20 cellular contexts compared by ENCODE assay signal in the genomic region with DNA sequence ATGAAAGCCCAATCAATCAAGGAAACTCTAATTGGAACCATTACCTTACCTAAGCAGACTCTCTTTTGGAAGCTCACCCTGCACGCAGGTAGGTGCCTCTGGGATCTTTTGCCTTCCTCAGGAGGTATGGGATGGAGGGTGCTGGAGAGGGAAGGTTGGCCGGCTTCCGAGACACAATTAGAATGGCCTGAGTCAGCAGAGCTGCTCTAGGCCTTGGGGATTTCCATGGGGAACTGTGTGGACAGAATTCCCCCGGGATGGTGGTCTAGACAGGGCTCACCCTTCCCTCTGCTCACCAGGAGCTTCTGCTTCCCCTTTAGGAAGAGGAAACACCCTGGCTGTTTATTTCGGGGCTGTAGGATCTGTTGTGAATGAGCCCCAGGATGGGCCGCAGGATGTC. TPM values are rescaled to one million over a fixed set of nuclear protein-coding genes. Genes with fewer than 3 reads are reported as not detected.
DNase-seq lines count a peak whose midpoint lies in the region; ATAC-seq, FAIRE-seq and TF ChIP-seq lines count a peak whose summit lies in the region.
"Had no signal": no experiment of that assay in that cellular context is flagged by ENCODE, and none has a peak within 500 bp of the region (broad histone marks: within the 10 kb centered on the region; RNA-seq: fewer than 3 reads in every experiment).

No MANE protein-coding gene starts in this region.

- no peaks in the 10 kb centered on the region for H4K20me1 ChIP-seq in keratinocyte (ENCODE audit: control insufficient read depth, extremely low read depth, insufficient read depth, low read length)

- no peak for TF ChIP-seq POLR2A in spleen (IDR thresholded peaks at IDR 0.05)

- H3K4me3 Mint-ChIP-seq in WTC11, result no peak overlapping the region
- no peak overlapping the region for H3K4me3 Mint-ChIP-seq in naive thymus-derived CD4-positive, alpha-beta T cell
- H3K4me3 Mint-ChIP-seq in stimulated activated naive B cell treated with anti-CD40 and anti-IgM and Interleukin-4, amounts not matched to agents 10 μg/mL and 1 μg/mL and 100 μg/mL, for 72 hours, result no peak overlapping the region
- H3K4me3 Mint-ChIP-seq: CD4-positive, CD25-positive, alpha-beta regulatory T cell had no signal

- TF ChIP-seq CTCF in WTC11 (IDR thresholded peaks at IDR 0.05) (no peak), keratinocyte (optimal IDR thresholded peaks at IDR 0.05 in 1 of 3, IDR thresholded peaks at IDR 0.05 in 1 of 3, conservative IDR thresholded peaks at IDR 0.05 in 1 of 3; ENCODE audit: extremely low read depth in 1 of 3, insufficient read depth in 2 of 3, low read length in 3 of 3) (no peak), spleen (IDR thresholded peaks at IDR 0.05 in 8 of 11, conservative IDR thresholded peaks at IDR 0.05 in 3 of 11) (no peak)

- H3K79me2 ChIP-seq in keratinocyte (ENCODE audit: control insufficient read depth, insufficient read depth, low read length), result no peaks in the 10 kb centered on the region

- dilution Hi-C loops in keratinocyte (cut with MboI; ENCODE audit: extremely low pct_ligation_motif_present, low sequenced_read_pairs), result no loop called here

- no peaks in the 10 kb centered on the region for H3K9me1 ChIP-seq in keratinocyte (ENCODE audit: control insufficient read depth, extremely low read depth, insufficient read depth, low read length)

- no peaks in the 10 kb centered on the region for H3K9me3 Mint-ChIP-seq in WTC11
- H3K9me3 Mint-ChIP-seq in naive thymus-derived CD4-positive, alpha-beta T cell, result no peaks in the 10 kb centered on the region
- peaks cover 0 to 1% of the 10 kb centered on the region in 2 donors for H3K9me3 Mint-ChIP-seq in stimulated activated naive B cell treated with anti-CD40 and anti-IgM and Interleukin-4, amounts not matched to agents 10 μg/mL and 1 μg/mL and 100 μg/mL, for 72 hours

- 43 to 60% (median 52%) methylated on average over 6 of the region's 6 CpGs for WGBS in spleen, 5 donors

- POLR2A ChIA-PET in WTC11 (lab: Charles Lee), result no interaction called here
- POLR2A ChIA-PET in naive thymus-derived CD4-positive, alpha-beta T cell (lab: Charles Lee), result no interaction called here

- H3K36me3 ChIP-seq in keratinocyte (ENCODE audit: control insufficient read depth in 2 of 2, extremely low read depth in 1 of 2, insufficient read depth in 2 of 2, low read length in 2 of 2) (no peaks in the 10 kb centered on the region), spleen (no peaks in the 10 kb centered on the region)
- H3K36me3 ChIP-seq in naive thymus-derived CD4-positive, alpha-beta T cell (ENCODE audit: control insufficient read depth in 2 of 3, insufficient read depth in 3 of 3, low read length in 3 of 3), result no peaks in the 10 kb centered on the region
- H3K36me3 ChIP-seq: MG63 had no signal

- no peak overlapping the region for H3K27ac ChIP-seq in keratinocyte (ENCODE audit: control insufficient read depth, insufficient read depth, low read length)
- H3K27ac ChIP-seq in spleen, result no peak overlapping the region
- H3K27ac ChIP-seq in naive thymus-derived CD4-positive, alpha-beta T cell (ENCODE audit: low read depth, low read length), result no peak overlapping the region

- H3K36me3 Mint-ChIP-seq in WTC11, result no peaks in the 10 kb centered on the region
- H3K36me3 Mint-ChIP-seq in naive thymus-derived CD4-positive, alpha-beta T cell, result peaks cover 0 to 1% (median 0%) of the 10 kb centered on the region in 5 donors
- H3K36me3 Mint-ChIP-seq in stimulated activated naive B cell treated with anti-CD40 and anti-IgM and Interleukin-4, amounts not matched to agents 10 μg/mL and 1 μg/mL and 100 μg/mL, for 72 hours, result no peaks in the 10 kb centered on the region
- H3K36me3 Mint-ChIP-seq: CD4-positive, CD25-positive, alpha-beta regulatory T cell had no signal

- H3K9me3 ChIP-seq in keratinocyte (ENCODE audit: control insufficient read depth, low read depth, low read length) (no peaks in the 10 kb centered on the region), spleen (no peaks in the 10 kb centered on the region)
- H3K9me3 ChIP-seq in naive thymus-derived CD4-positive, alpha-beta T cell (ENCODE audit: control insufficient read depth in 2 of 3, low read length in 3 of 3), result no peaks in the 10 kb centered on the region
- H3K9me3 ChIP-seq: MG63 had no signal

- intact Hi-C loops in spleen (cut with DNase I; ENCODE audit: low total_unique reads), result no loop called here
- intact Hi-C loops in naive thymus-derived CD4-positive, alpha-beta T cell (cut with micrococcal nuclease), result no loop called here

- no peak for FAIRE-seq in keratinocyte (lab: Jason Lieb, UNC)
- FAIRE-seq: RCC 7860 had no signal

- H3K4me3 ChIP-seq in keratinocyte (ENCODE audit: control insufficient read depth in 2 of 3, extremely low read depth in 1 of 3, insufficient read depth in 2 of 3, low read depth in 1 of 3, low read length in 3 of 3) (no peak overlapping the region), spleen (no peak overlapping the region)
- H3K4me3 ChIP-seq in naive thymus-derived CD4-positive, alpha-beta T cell (ENCODE audit: low read length), result no peak overlapping the region
- H3K4me3 ChIP-seq: MG63 had no signal

- no peak overlapping the region for H3K9ac ChIP-seq in keratinocyte (ENCODE audit: control insufficient read depth, extremely low read depth, insufficient read depth, low read length)

- H3K4me1 ChIP-seq in keratinocyte (ENCODE audit: control insufficient read depth, extremely low read depth, insufficient read depth, low read length) (peaks cover 18% of the 10 kb centered on the region), spleen (peaks cover 13 to 66% (median 44%) of the 10 kb centered on the region in 6 donors)
- H3K4me1 ChIP-seq in naive thymus-derived CD4-positive, alpha-beta T cell (ENCODE audit: control insufficient read depth in 2 of 2, insufficient read depth in 2 of 2, low read length in 2 of 2), result peaks cover 13 to 15% of the 10 kb centered on the region in 2 donors

- H3K4me1 Mint-ChIP-seq in WTC11, result peaks cover 33% of the 10 kb centered on the region
- peaks cover 14 to 26% (median 20%) of the 10 kb centered on the region in 7 donors for H3K4me1 Mint-ChIP-seq in naive thymus-derived CD4-positive, alpha-beta T cell
- peaks cover 25 to 45% of the 10 kb centered on the region in 2 donors for H3K4me1 Mint-ChIP-seq in stimulated activated naive B cell treated with anti-CD40 and anti-IgM and Interleukin-4, amounts not matched to agents 10 μg/mL and 1 μg/mL and 100 μg/mL, for 72 hours

- no peak overlapping the region for H3K4me2 ChIP-seq in keratinocyte (ENCODE audit: control insufficient read depth, extremely low read depth, insufficient read depth, low read depth, low read length)

- peak overlapping the region; percentile 11 for H2AFZ ChIP-seq in keratinocyte (ENCODE audit: control insufficient read depth, low read length)

- DNase-seq in CD1c-positive myeloid dendritic cell (ENCODE audit: extremely low spot score) (peak; percentile 75), WTC11 (ENCODE audit: low spot score) (no peak), keratinocyte (ENCODE audit: low read depth, low spot score) (no peak), spleen (peak; percentile 33)
- DNase-seq in effector CD4-positive, alpha-beta T cell, result no peak
- DNase-seq in naive thymus-derived CD4-positive, alpha-beta T cell, result no peak
- DNase-seq in stimulated activated naive B cell treated with anti-CD40 and anti-IgM and Interleukin-4, amounts not matched to agents 10 μg/mL and 1 μg/mL and 100 μg/mL, for 72 hours, result no peak
- DNase-seq: ACHN; AML-193; CD4-positive, CD25-positive, alpha-beta regulatory T cell; HCEC 1CT; MG63; NCI-H1048; NCI-H1417 treated with DMSO at 0.1 percent for 48 hours; NCI-H187; NCI-H446 treated with DMSO at 0.1 percent for 48 hours; NCI-H526 treated with DMSO at 0.1 percent for 48 hours; OCI-M1; SHP77 had no signal

- no peaks in the 10 kb centered on the region for H3K27me3 Mint-ChIP-seq in WTC11 (ENCODE audit: low read depth)
- H3K27me3 Mint-ChIP-seq in naive thymus-derived CD4-positive, alpha-beta T cell, result peaks cover 0 to 14% (median 0%) of the 10 kb centered on the region in 5 donors
- peaks cover 0 to 2% of the 10 kb centered on the region in 2 donors for H3K27me3 Mint-ChIP-seq in stimulated activated naive B cell treated with anti-CD40 and anti-IgM and Interleukin-4, amounts not matched to agents 10 μg/mL and 1 μg/mL and 100 μg/mL, for 72 hours

- no peak for ATAC-seq in WTC11
- ATAC-seq in naive thymus-derived CD4-positive, alpha-beta T cell, result no peak
- no peak for ATAC-seq in stimulated activated naive B cell treated with anti-CD40 and anti-IgM and Interleukin-4, amounts not matched to agents 10 μg/mL and 1 μg/mL and 100 μg/mL, for 72 hours (replicated peaks)

- CTCF ChIA-PET in WTC11 (lab: Charles Lee), result no interaction called here
- CTCF ChIA-PET in naive thymus-derived CD4-positive, alpha-beta T cell (lab: Charles Lee), result no interaction called here

- no peaks in the 10 kb centered on the region for H3K27me3 ChIP-seq in keratinocyte (ENCODE audit: control insufficient read depth, extremely low read depth, insufficient read depth, low read length)
- no peaks in the 10 kb centered on the region for H3K27me3 ChIP-seq in spleen (replicated peaks in 1 of 7)
- H3K27me3 ChIP-seq in naive thymus-derived CD4-positive, alpha-beta T cell (ENCODE audit: control insufficient read depth in 2 of 2, insufficient read depth in 2 of 2, low read length in 2 of 2), result no peaks in the 10 kb centered on the region
- H3K27me3 ChIP-seq: MG63 had no signal

- H3K27ac Mint-ChIP-seq in WTC11, result peak overlapping the region; percentile 64
- H3K27ac Mint-ChIP-seq in naive thymus-derived CD4-positive, alpha-beta T cell, result peak overlapping the region in 3 of 9 donors; percentile 2 to 32 (median 23)
- H3K27ac Mint-ChIP-seq in stimulated activated naive B cell treated with anti-CD40 and anti-IgM and Interleukin-4, amounts not matched to agents 10 μg/mL and 1 μg/mL and 100 μg/mL, for 72 hours, result no peak overlapping the region
- H3K27ac Mint-ChIP-seq: CD4-positive, CD25-positive, alpha-beta regulatory T cell had no signal

RNA-seq across cellular contexts. Expression of gene TMED10, which starts 43.7 kb away (rescaled TPM):
- 214 to 234 TPM (median 220 TPM) in 3 replicates for total RNA-seq in WTC11 (2021)
- 306 to 428 TPM (median 380 TPM) in 3 replicates for polyA plus RNA-seq in keratinocyte
- polyA plus RNA-seq in keratinocyte (2011; ENCODE audit: low read depth), result 83.4 TPM
- 201 and 388 TPM in 2 replicates for polyA plus RNA-seq in keratinocyte (2011; cell fraction: cytosol; rRNA removed)
- 420 and 431 TPM in 2 replicates for polyA plus RNA-seq in keratinocyte (2011; cell fraction: nucleus; rRNA removed)
- 157 and 253 TPM in 2 replicates for polyA plus RNA-seq in keratinocyte (2012; ENCODE audit: low replicate concordance)
- 565 to 838 TPM (median 646 TPM) in 3 replicates for polyA minus RNA-seq in keratinocyte
- polyA minus RNA-seq in keratinocyte (2011; cell fraction: cytosol; rRNA and poly(A)+ RNA removed), result 534 TPM
- 437 and 484 TPM in 2 replicates for polyA minus RNA-seq in keratinocyte (2011; cell fraction: nucleus; rRNA and poly(A)+ RNA removed)
- 100 to 1,000 TPM; 167 to 212 (median 191) TPM for total RNA-seq in spleen
- 10 to 100 TPM; 33.3 to 52.2 (median 46.6) TPM for polyA plus RNA-seq in spleen
- 100 to 1,000 TPM; 155 to 233 (median 171) TPM for total RNA-seq in naive thymus-derived CD4-positive, alpha-beta T cell
- 100 to 1,000 TPM; 204 to 245 TPM for polyA plus RNA-seq in naive thymus-derived CD4-positive, alpha-beta T cell

RNA-seq across cellular contexts. Expression of gene FOS, which starts 58.5 kb away (rescaled TPM):
- total RNA-seq in WTC11 (2021), result 23.9 to 57.4 TPM (median 50.8 TPM) in 3 replicates
- 29.2 to 141 TPM (median 121 TPM) in 3 replicates for polyA plus RNA-seq in keratinocyte
- 203 TPM for polyA plus RNA-seq in keratinocyte (2011; ENCODE audit: low read depth)
- polyA plus RNA-seq in keratinocyte (2011; cell fraction: cytosol; rRNA removed), result 59.7 and 69.9 TPM in 2 replicates
- 468 and 530 TPM in 2 replicates for polyA plus RNA-seq in keratinocyte (2011; cell fraction: nucleus; rRNA removed)
- polyA plus RNA-seq in keratinocyte (2012; ENCODE audit: low replicate concordance), result 11.9 and 76.3 TPM in 2 replicates
- polyA minus RNA-seq in keratinocyte, result 33.5 to 179 TPM (median 146 TPM) in 3 replicates
- 174 TPM for polyA minus RNA-seq in keratinocyte (2011; cell fraction: cytosol; rRNA and poly(A)+ RNA removed)
- polyA minus RNA-seq in keratinocyte (2011; cell fraction: nucleus; rRNA and poly(A)+ RNA removed), result 415 and 474 TPM in 2 replicates
- 100 to 1,000 TPM in 5 of 7 donors, 10 to 100 TPM in 2; 46.0 to 414 (median 192) TPM for total RNA-seq in spleen
- 10 to 100 TPM; 18.8 to 32.9 (median 20.2) TPM for polyA plus RNA-seq in spleen
- total RNA-seq in naive thymus-derived CD4-positive, alpha-beta T cell, result 1,000 to 10,000 TPM in 2 of 5 experiments, 10 to 100 TPM in 2, 1 to 10 TPM in 1; 9.4 to 4,557 (median 14.4) TPM
- 10 to 100 TPM; 27.5 to 96.7 TPM for polyA plus RNA-seq in naive thymus-derived CD4-positive, alpha-beta T cell

Comparison
In these comparisons a context has a peak if more than half of its experiments do, and no peak if none do; other contexts are left out.
1. DNase-seq: peak in CD1c-positive myeloid dendritic cell (single experiment) and spleen (single experiment); none in WTC11 (single experiment), keratinocyte (single experiment), effector CD4-positive, alpha-beta T cell (single experiment), naive thymus-derived CD4-positive, alpha-beta T cell (0 of 9) and stimulated activated naive B cell treated with anti-CD40 and anti-IgM and Interleukin-4, amounts not matched to agents 10 μg/mL and 1 μg/mL and 100 μg/mL, for 72 hours (single experiment).